ENCODE assay signal across 8 cellular contexts in genomic region chr1:27300341-27301051, GRCh38. TPM values are rescaled to one million over a fixed set of nuclear protein-coding genes. Genes with fewer than 3 reads are reported as not detected.
A peak's percentile ranks its signal among the peaks of the same experiment; 100 is the strongest.
DNase-seq lines count a peak whose midpoint lies in the region; ATAC-seq and TF ChIP-seq lines count a peak whose summit lies in the region.

No MANE protein-coding gene starts in this region.

- peaks cover 4% of the 10 kb centered on the region for H3K27me3 Mint-ChIP-seq in neural progenitor cell (ENCODE audit: insufficient read depth, low read depth)

- POLR2A ChIA-PET in GM10248 (lab: Yijun Ruan, JAX): interaction anchor here (0.5 to 1.9 kb wide), 3 partner anchors 72 to 1744 kb away, joined by 3 to 6 read pairs (median 4); no protein-coding TSS in a partner anchor

- TF ChIP-seq CTCF in GM10248 (IDR thresholded peaks at IDR 0.05; ENCODE audit: control extremely low read depth, extremely low read depth, low read depth, missing control alignments) (peak; percentile 99), LNCaP clone FGC (IDR thresholded peaks at IDR 0.05; ENCODE audit: control insufficient read depth, extremely low read depth, insufficient read depth) (peak; percentile 93), fibroblast of the aortic adventitia (IDR thresholded peaks at IDR 0.05; ENCODE audit: insufficient read depth, low read length) (peak; percentile 96), neural progenitor cell (IDR thresholded peaks at IDR 0.05) (peak; percentile 91)

- no peaks in the 10 kb centered on the region for H3K9me3 Mint-ChIP-seq in neural progenitor cell

- H3K27ac Mint-ChIP-seq in neural progenitor cell: peak overlapping the region; percentile 89

- H3K4me3 ChIP-seq in LNCaP clone FGC (ENCODE audit: low read depth, low read length): no peak overlapping the region
- no peak overlapping the region for H3K4me3 ChIP-seq in fibroblast of the aortic adventitia (ENCODE audit: low read depth, low read length)
- H3K4me3 ChIP-seq in neural progenitor cell: no peak overlapping the region

- no peak overlapping the region for H3K4me3 Mint-ChIP-seq in neural progenitor cell

- no peak overlapping the region for H3K4me2 ChIP-seq in neural progenitor cell

- H3K36me3 Mint-ChIP-seq in neural progenitor cell: peaks cover 19% of the 10 kb centered on the region

- no peak overlapping the region for H2AFZ ChIP-seq in neural progenitor cell (replicated peaks)

- peaks cover 29% of the 10 kb centered on the region for H3F3A ChIP-seq in neural progenitor cell (ENCODE audit: low read depth)

- peaks cover 28% of the 10 kb centered on the region for H3K4me1 Mint-ChIP-seq in neural progenitor cell

- DNase-seq in GM10248 (ENCODE audit: extremely low spot score) (peak; percentile 90), LNCaP clone FGC (ENCODE audit: low read depth) (peak; percentile 59), SHP77 (lab: John Stamatoyannopoulos, UW) (peak; percentile 52 to 80), fibroblast of the aortic adventitia (ENCODE audit: low read depth) (peak; percentile 94), neural progenitor cell (ENCODE audit: low spot score) (peak; percentile 85)
- DNase-seq in activated effector memory CD4-positive, alpha-beta T cell treated with Interleukin-2 at 50 U/mL for 16 hours: peak; percentile 66
- peak; percentile 77 for DNase-seq in stimulated activated naive CD8-positive, alpha-beta T cell treated with anti-CD3 and anti-CD28 coated beads, Interleukin-15, Interleukin-2, amounts not matched to agents 100 U/mL and 50 U/mL, for 24 hours

- ATAC-seq in stimulated activated naive CD8-positive, alpha-beta T cell treated with anti-CD3 and anti-CD28 coated beads, Interleukin-15, Interleukin-2, amounts not matched to agents 100 U/mL and 50 U/mL, for 24 hours: peak; percentile 88
- no peak for ATAC-seq in GM18502 (IDR thresholded peaks at IDR 0.05; ENCODE audit: poor library complexity, unreplicated experiment)

- no peaks in the 10 kb centered on the region for H3K27me3 ChIP-seq in neural progenitor cell

- no peak overlapping the region for H3K27ac ChIP-seq in neural progenitor cell

- H4K20me1 ChIP-seq in neural progenitor cell (ENCODE audit: low read depth): no peaks in the 10 kb centered on the region

- H3K36me3 ChIP-seq in neural progenitor cell: no peaks in the 10 kb centered on the region

- CTCF ChIA-PET in GM10248 (lab: Yijun Ruan, JAX): interaction anchor here (0.7 to 12.4 kb wide), 46 partner anchors 10 to 777 kb away, joined by 3 to 324 read pairs (median 6); partner anchors contain the start of genes AHDC1, CD164L2, GPR3 and MAP3K6

- no peaks in the 10 kb centered on the region for H3K9me3 ChIP-seq in neural progenitor cell (ENCODE audit: low read depth)

- no peaks in the 10 kb centered on the region for H3K79me2 ChIP-seq in neural progenitor cell (ENCODE audit: low read depth)

- peaks cover 26% of the 10 kb centered on the region for H3K4me1 ChIP-seq in neural progenitor cell

- H3K9ac ChIP-seq in neural progenitor cell: no peak overlapping the region

RNA-seq across cellular contexts. Expression of gene TMEM222, which starts 21.5 kb away (rescaled TPM):
- total RNA-seq in fibroblast of the aortic adventitia (ENCODE audit: low replicate concordance) (19.0 and 31.4 TPM in 2 replicates), neural progenitor cell (ENCODE audit: low replicate concordance) (7.4 and 28.7 TPM in 2 replicates)

RNA-seq across cellular contexts. Expression of gene SYTL1, which starts 41.3 kb away (rescaled TPM):
- total RNA-seq in fibroblast of the aortic adventitia (ENCODE audit: low replicate concordance) (0.09 TPM in 1 of 2 replicates, not detected in the other), neural progenitor cell (ENCODE audit: low replicate concordance) (5.7 and 7.9 TPM in 2 replicates)
